Comparison of ENCODE assay signal across 1 cellular context in genomic region chr1:151790071-151790939, GRCh38.
TF ChIP-seq lines count a peak whose summit lies in the region.

Gene TDRKH (minus strand): TSS chr1:151790500. CDS start chr1:151783022, 7,478 bp downstream.

TF ChIP-seq in HepG2, 621 proteins besides CTCF, POLR2A, EP300 and RAD21 (continued from another document and continues in another):
- TF ChIP-seq HNF1B (CRISPR knock-in tag; IDR thresholded peaks at IDR 0.05), result peak; percentile 75
- TF ChIP-seq ZNF782 (CRISPR knock-in tag; IDR thresholded peaks at IDR 0.05; ENCODE audit: borderline replicate concordance), result peak; percentile 61; the same call in 1 of the 2 replicates
- TF ChIP-seq TBP (CRISPR knock-in tag; IDR thresholded peaks at IDR 0.05), result no peak
- TF ChIP-seq PLRG1 (conservative IDR thresholded peaks at IDR 0.05), result no peak
- peak; percentile 85 for TF ChIP-seq ZBTB38 (CRISPR knock-in tag; IDR thresholded peaks at IDR 0.05)
- TF ChIP-seq PRDM10 (CRISPR knock-in tag; IDR thresholded peaks at IDR 0.05; ENCODE audit: low read depth), result 0 out of 2 replicates have a peak, but pooled peaks have one; percentile 5
- TF ChIP-seq ZMYM4 (CRISPR knock-in tag; IDR thresholded peaks at IDR 0.05), result peak; percentile 76
- peak; percentile 55 to 67; a peak in 3 of 4 replicates for TF ChIP-seq HMGXB4 (CRISPR knock-in tag; IDR thresholded peaks at IDR 0.05; ENCODE audit: borderline replicate concordance in 1 of 2, low read depth in 1 of 2)
- peak; percentile 95 for TF ChIP-seq ZNF335 (CRISPR knock-in tag; IDR thresholded peaks at IDR 0.05)
- TF ChIP-seq HCFC1 (IDR thresholded peaks at IDR 0.05; ENCODE audit: low read depth, low read length), result no peak
- TF ChIP-seq REPIN1 (CRISPR knock-in tag; IDR thresholded peaks at IDR 0.05; ENCODE audit: borderline replicate concordance, low read depth), result peak; percentile 27; the same call in 1 of the 2 replicates
- TF ChIP-seq ZBTB42 (CRISPR knock-in tag; IDR thresholded peaks at IDR 0.05), result 0 out of 2 replicates have a peak, but pooled peaks have one; percentile 61
- 0 out of 2 replicates have a peak, but pooled peaks have one; percentile 37 for TF ChIP-seq ETV6 (CRISPR knock-in tag; conservative IDR thresholded peaks at IDR 0.05)
- no peak for TF ChIP-seq PHF5A (CRISPR knock-in tag; IDR thresholded peaks at IDR 0.05; ENCODE audit: low read depth, unreplicated experiment)
- TF ChIP-seq NR2F2 (IDR thresholded peaks at IDR 0.05; ENCODE audit: borderline replicate concordance, low read depth), result no peak
- no peak for TF ChIP-seq NONO (IDR thresholded peaks at IDR 0.05)
- TF ChIP-seq NONO (CRISPR knock-in tag; conservative IDR thresholded peaks at IDR 0.05), result peak; percentile 92
- peak; percentile 65; the same call in 1 of the 2 replicates for TF ChIP-seq MAF1 (CRISPR knock-in tag; IDR thresholded peaks at IDR 0.05; ENCODE audit: borderline replicate concordance)
- no peak for TF ChIP-seq RBAK (CRISPR knock-in tag; IDR thresholded peaks at IDR 0.05)
- no peak for TF ChIP-seq ZNF121 (CRISPR knock-in tag; IDR thresholded peaks at IDR 0.05)
- no peak for TF ChIP-seq SCMH1 (CRISPR knock-in tag; IDR thresholded peaks at IDR 0.05; ENCODE audit: borderline replicate concordance)
- TF ChIP-seq WIZ (CRISPR knock-in tag; IDR thresholded peaks at IDR 0.05), result peak; percentile 85
- peak; percentile 70; the same call in 1 of the 2 replicates for TF ChIP-seq TFAP4 (IDR thresholded peaks at IDR 0.05; ENCODE audit: borderline replicate concordance, low read depth)
- no peak for TF ChIP-seq FOXM1 (CRISPR knock-in tag; IDR thresholded peaks at IDR 0.05)
- TF ChIP-seq MTF2 (CRISPR knock-in tag; IDR thresholded peaks at IDR 0.05; ENCODE audit: borderline replicate concordance), result no peak
- TF ChIP-seq MNT (IDR thresholded peaks at IDR 0.05), result peak; percentile 54
- TF ChIP-seq CREBL2 (CRISPR knock-in tag; IDR thresholded peaks at IDR 0.05; ENCODE audit: borderline replicate concordance), result peak; percentile 94; the same call in 1 of the 2 replicates
- TF ChIP-seq MIER2 (CRISPR knock-in tag; IDR thresholded peaks at IDR 0.05), result 0 out of 2 replicates have a peak, but pooled peaks have one; percentile 12
- TF ChIP-seq MBD4 (IDR thresholded peaks at IDR 0.05; ENCODE audit: borderline replicate concordance, low read length), result no peak
- 0 out of 2 replicates have a peak, but pooled peaks have one; percentile 32 for TF ChIP-seq SAFB2 (CRISPR knock-in tag; IDR thresholded peaks at IDR 0.05; ENCODE audit: borderline replicate concordance, low read depth)
- peak; percentile 68 for TF ChIP-seq ZC3H13 (CRISPR knock-in tag; IDR thresholded peaks at IDR 0.05)
- peak; percentile 86 for TF ChIP-seq NKX3-1 (CRISPR knock-in tag; IDR thresholded peaks at IDR 0.05)
- TF ChIP-seq ZNF530 (CRISPR knock-in tag; IDR thresholded peaks at IDR 0.05; ENCODE audit: low read depth), result 0 out of 2 replicates have a peak, but pooled peaks have one; percentile 31
- TF ChIP-seq HDAC2 (CRISPR knock-in tag; IDR thresholded peaks at IDR 0.05), result peak; percentile 36
- TF ChIP-seq SRY (CRISPR knock-in tag; IDR thresholded peaks at IDR 0.05), result peak; percentile 79
- TF ChIP-seq CREM (IDR thresholded peaks at IDR 0.05), result peak; percentile 71
- TF ChIP-seq CREM (CRISPR knock-in tag; IDR thresholded peaks at IDR 0.05), result no peak
- peak; percentile 78 for TF ChIP-seq GFI1 (CRISPR knock-in tag; IDR thresholded peaks at IDR 0.05; ENCODE audit: borderline replicate concordance)
- TF ChIP-seq ZGPAT (CRISPR knock-in tag; IDR thresholded peaks at IDR 0.05), result peak; percentile 81; the same call in 1 of the 2 replicates
- TF ChIP-seq KLF13 (CRISPR knock-in tag; IDR thresholded peaks at IDR 0.05), result 0 out of 2 replicates have a peak, but pooled peaks have one; percentile 64
- TF ChIP-seq FOSL2 (CRISPR knock-in tag; IDR thresholded peaks at IDR 0.05), result peak; percentile 26; the same call in 1 of the 2 replicates
- TF ChIP-seq SNAPC2 (CRISPR knock-in tag; IDR thresholded peaks at IDR 0.05), result 0 out of 2 replicates have a peak, but pooled peaks have one; percentile 37
- no peak for TF ChIP-seq ATF7 (IDR thresholded peaks at IDR 0.05)
- peak; percentile 61; the same call in 1 of the 2 replicates for TF ChIP-seq ATF7 (CRISPR knock-in tag; IDR thresholded peaks at IDR 0.05)
- TF ChIP-seq CEBPZ (IDR thresholded peaks at IDR 0.05; ENCODE audit: low read length), result peak; percentile 76
- peak; percentile 51; the same call in 1 of the 2 replicates for TF ChIP-seq MTA1 (CRISPR knock-in tag; IDR thresholded peaks at IDR 0.05; ENCODE audit: borderline replicate concordance)
- TF ChIP-seq RARA (CRISPR knock-in tag; IDR thresholded peaks at IDR 0.05), result peak; percentile 34; the same call in 1 of the 2 replicates
- TF ChIP-seq HMG20A (CRISPR knock-in tag; IDR thresholded peaks at IDR 0.05; ENCODE audit: borderline replicate concordance), result 0 out of 2 replicates have a peak, but pooled peaks have one; percentile 19
- no peak for TF ChIP-seq ZBTB3 (CRISPR knock-in tag; IDR thresholded peaks at IDR 0.05; ENCODE audit: borderline replicate concordance, low read depth)
- TF ChIP-seq SALL2 (CRISPR knock-in tag; IDR thresholded peaks at IDR 0.05), result peak; percentile 72; the same call in 1 of the 2 replicates
- TF ChIP-seq JUNB (CRISPR knock-in tag; IDR thresholded peaks at IDR 0.05; ENCODE audit: borderline replicate concordance), result peak; percentile 68
- no peak; the same call in 1 of the 2 replicates for TF ChIP-seq ZNF703 (CRISPR knock-in tag; IDR thresholded peaks at IDR 0.05; ENCODE audit: borderline replicate concordance)
- no peak for TF ChIP-seq ZNF414 (CRISPR knock-in tag; IDR thresholded peaks at IDR 0.05)
- TF ChIP-seq ZNF260 (CRISPR knock-in tag; IDR thresholded peaks at IDR 0.05; ENCODE audit: borderline replicate concordance, low read depth), result no peak
